ENCODE assay signal across 8 cellular contexts in the genomic region with DNA sequence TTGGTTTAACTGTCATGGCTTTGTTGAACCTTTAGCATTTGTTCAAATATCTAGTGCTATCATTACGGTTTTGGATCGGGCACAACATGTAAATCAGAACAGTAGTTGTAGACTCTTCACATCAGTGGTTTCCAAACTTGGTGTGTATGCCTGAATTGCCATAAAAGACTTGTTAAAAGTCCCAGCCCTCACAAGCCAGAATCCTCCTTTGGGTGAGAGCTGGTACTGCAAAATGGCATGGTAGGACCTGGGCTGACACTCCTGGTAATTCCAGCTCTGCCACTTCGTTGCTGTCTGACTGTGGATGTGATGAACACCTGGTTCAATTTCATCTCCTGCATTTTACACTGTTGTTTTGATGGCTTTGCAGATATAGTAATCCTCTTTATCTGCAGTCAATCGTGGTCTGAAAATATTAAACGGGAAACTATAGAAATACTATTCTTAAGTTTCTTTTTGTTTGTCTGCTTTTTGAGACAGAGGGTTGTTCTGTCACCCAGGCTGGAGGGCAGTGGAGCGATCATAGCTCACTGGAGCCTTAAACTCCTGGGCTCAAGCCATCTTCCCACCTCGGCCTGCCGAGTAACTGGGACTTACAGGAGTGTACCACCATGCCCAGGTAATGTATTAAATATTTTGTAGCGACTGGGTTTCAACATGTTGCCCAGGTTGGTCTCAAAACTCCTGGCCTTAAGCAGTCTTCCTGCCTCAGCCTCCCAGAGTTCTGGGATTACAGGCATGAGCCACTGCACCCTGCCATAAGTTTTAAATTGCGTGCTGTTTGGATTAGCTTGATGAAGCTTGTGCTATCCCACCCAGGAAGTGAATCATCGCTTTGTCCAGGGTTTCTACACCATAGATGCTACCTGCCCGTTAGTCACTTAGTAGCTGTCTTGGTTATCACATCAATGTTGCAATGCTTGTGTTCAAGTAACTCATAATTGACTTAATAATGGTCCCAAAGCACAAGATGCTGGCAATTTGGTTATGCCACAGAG.
DNase-seq lines count a peak whose midpoint lies in the region; ATAC-seq, FAIRE-seq and TF ChIP-seq lines count a peak whose summit lies in the region.

No MANE protein-coding gene starts in this region.

- H3K4me1 Mint-ChIP-seq in activated T-cell treated with anti-CD3 and anti-CD28 coated beads, Interleukin-2, amount 50 U/mL, for 4 hours (ENCODE audit: low read depth), result peaks cover 89% of the 10 kb centered on the region

- no peak overlapping the region for H3K9ac ChIP-seq in kidney (ENCODE audit: low read length in 2 of 2)

- intact Hi-C loops in kidney (cut with DNase I), result no loop called here

- peak; percentile 81 to 85 for ATAC-seq in activated T-cell treated with anti-CD3 and anti-CD28 coated beads, Interleukin-2, amount 50 U/mL, for 4 hours
- ATAC-seq in HG03159 (IDR thresholded peaks at IDR 0.05; ENCODE audit: unreplicated experiment) (no peak), GM19023 (IDR thresholded peaks at IDR 0.05; ENCODE audit: unreplicated experiment) (no peak)

- H3K27me3 Mint-ChIP-seq in activated T-cell treated with anti-CD3 and anti-CD28 coated beads, Interleukin-2, amount 50 U/mL, for 4 hours (ENCODE audit: low read depth), result no peaks in the 10 kb centered on the region

- no peaks in the 10 kb centered on the region for H3K9me3 ChIP-seq in kidney (ENCODE audit: control insufficient read depth in 1 of 2, low read length in 2 of 2)

- peaks cover 2% of the 10 kb centered on the region for H3K36me3 Mint-ChIP-seq in activated T-cell treated with anti-CD3 and anti-CD28 coated beads, Interleukin-2, amount 50 U/mL, for 4 hours (ENCODE audit: insufficient read depth)

- H3K4me1 ChIP-seq in kidney (ENCODE audit: control insufficient read depth in 1 of 2, insufficient read depth in 1 of 2, low read depth in 1 of 2, low read length in 2 of 2), result peaks cover 15 to 30% of the 10 kb centered on the region in 2 donors

- no peaks in the 10 kb centered on the region for H3K36me3 ChIP-seq in kidney (ENCODE audit: control insufficient read depth in 1 of 2, insufficient read depth in 2 of 2, low read length in 2 of 2)

- H3K27ac ChIP-seq in kidney (ENCODE audit: low read depth in 2 of 2, low read length in 2 of 2), result no peak overlapping the region

- H3K4me3 Mint-ChIP-seq in activated T-cell treated with anti-CD3 and anti-CD28 coated beads, Interleukin-2, amount 50 U/mL, for 4 hours, result peak overlapping the region; percentile 66

- peak; percentile 27 for TF ChIP-seq CTCF in kidney (IDR thresholded peaks at IDR 0.05; ENCODE audit: borderline replicate concordance, extremely low read depth, insufficient read depth)

- H3K9me3 Mint-ChIP-seq in activated T-cell treated with anti-CD3 and anti-CD28 coated beads, Interleukin-2, amount 50 U/mL, for 4 hours, result no peaks in the 10 kb centered on the region

- no peak for FAIRE-seq in kidney (lab: Jason Lieb, UNC)

- H3K4me3 ChIP-seq in kidney (ENCODE audit: low read length in 2 of 2), result no peak overlapping the region

- DNase-seq in stimulated activated CD4-positive, alpha-beta T cell treated with anti-CD3 and anti-CD28 coated beads, Interleukin-1b, Interleukin-23, amount 100 ng/mL, for 48 hours, result peak; percentile 59
- DNase-seq in stimulated activated CD4-positive, alpha-beta T cell treated with anti-CD3 and anti-CD28 coated beads, Interleukin-12 subunit alpha, Interleukin-12 subunit beta, amount 100 ng/mL, for 4 hours, result no peak
- DNase-seq in M059J (ENCODE audit: low read depth) (peak; percentile 67), kidney (no peak), GF-D8 (lab: John Stamatoyannopoulos, UW) (no peak)
- peak; percentile 20 for DNase-seq in activated T-cell treated with anti-CD3 and anti-CD28 coated beads, Interleukin-2, amount 50 U/mL, for 4 hours

Comparison
In these comparisons a context has a peak if more than half of its experiments do, and no peak if none do; other contexts are left out.
1. DNase-seq: peak in stimulated activated CD4-positive, alpha-beta T cell treated with anti-CD3 and anti-CD28 coated beads, Interleukin-1b, Interleukin-23, amount 100 ng/mL, for 48 hours (single experiment), M059J (single experiment) and activated T-cell treated with anti-CD3 and anti-CD28 coated beads, Interleukin-2, amount 50 U/mL, for 4 hours (single experiment); none in stimulated activated CD4-positive, alpha-beta T cell treated with anti-CD3 and anti-CD28 coated beads, Interleukin-12 subunit alpha, Interleukin-12 subunit beta, amount 100 ng/mL, for 4 hours (single experiment), kidney (single experiment) and GF-D8 (single experiment).
2. ATAC-seq: peak in activated T-cell treated with anti-CD3 and anti-CD28 coated beads, Interleukin-2, amount 50 U/mL, for 4 hours (2 of 2); none in HG03159 (single experiment) and GM19023 (single experiment).